8 cellular contexts compared by ENCODE assay signal in the genomic region with DNA sequence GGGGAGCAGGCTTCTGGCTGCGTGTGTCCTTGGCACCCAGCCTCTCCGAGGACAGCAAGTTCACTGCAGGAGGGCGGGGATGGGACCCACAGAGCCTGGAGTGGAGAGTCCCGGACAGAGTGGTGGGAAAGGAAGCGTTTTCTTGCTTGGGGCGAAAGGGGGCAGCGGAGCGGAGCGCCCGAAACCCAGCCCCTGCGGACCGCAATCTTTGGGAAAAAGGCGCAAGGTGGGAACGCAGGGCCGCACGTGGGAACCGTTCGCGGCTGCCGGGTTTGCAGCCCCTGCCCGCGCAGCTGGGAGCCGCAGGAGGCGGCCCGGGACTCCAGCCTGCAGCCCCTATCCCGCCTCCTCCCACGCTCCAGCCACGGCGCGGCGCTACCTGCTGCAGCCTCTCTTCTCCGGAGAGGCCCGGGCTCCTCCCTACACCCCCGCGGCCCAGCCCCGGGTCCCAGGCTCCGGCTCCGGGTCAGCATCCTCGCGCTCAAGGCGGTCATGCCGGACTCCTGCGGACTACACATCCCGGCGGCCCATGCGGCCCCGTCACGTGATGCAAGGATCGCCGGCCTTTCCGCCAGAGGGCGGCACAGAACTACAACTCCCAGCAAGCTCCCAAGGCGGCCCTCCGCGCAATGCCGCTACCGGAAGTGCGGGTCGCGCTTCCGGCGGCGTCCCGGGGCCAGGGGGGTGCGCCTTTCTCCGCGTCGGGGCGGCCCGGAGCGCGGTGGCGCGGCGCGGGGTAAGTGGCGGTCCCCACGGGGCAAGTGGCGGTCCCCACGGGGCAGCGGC. TPM values are rescaled to one million over a fixed set of nuclear protein-coding genes. Genes with fewer than 3 reads are reported as not detected.
DNase-seq lines count a peak whose midpoint lies in the region; ATAC-seq and TF ChIP-seq lines count a peak whose summit lies in the region.

Gene NTHL1 (minus strand): TSS at position 505 of the 786 bp plus-strand sequence. CDS start 11 bp downstream, at position 494.
Gene TSC2 (plus strand): TSS at position 656 of the 786 bp plus-strand sequence. CDS start 631 bp downstream, outside the sequence.

- peak; percentile 92 for ATAC-seq in GM23338
- peak; percentile 94 for ATAC-seq in RWPE2 (ENCODE audit: low read depth)
- ATAC-seq in stimulated activated naive CD8-positive, alpha-beta T cell treated with anti-CD3 and anti-CD28 coated beads, Interleukin-15, amount 100 ng/mL, for 72 hours: peak; percentile 97

- H3K27me3 Mint-ChIP-seq in GM23338 (ENCODE audit: insufficient read depth, low read depth, poor library complexity) (peaks cover 12% of the 10 kb centered on the region), nephron progenitor cell (ENCODE audit: low read depth, poor library complexity) (peaks cover 3% of the 10 kb centered on the region)
- no peaks in the 10 kb centered on the region for H3K27me3 Mint-ChIP-seq in stimulated activated naive CD8-positive, alpha-beta T cell treated with anti-CD3 and anti-CD28 coated beads, Interleukin-15, amount 100 ng/mL, for 72 hours

- H3K4me1 ChIP-seq in GM23338 (ENCODE audit: insufficient read depth) (peaks cover 10% of the 10 kb centered on the region; the same call in 1 of the 2 replicates), RWPE2 (ENCODE audit: insufficient read depth, poor library complexity, severe bottlenecking) (no peaks in the 10 kb centered on the region)

- peak; percentile 99 for DNase-seq in ELF-1 (ENCODE audit: low read depth, low spot score)
- peak; percentile 98 for DNase-seq in GM23338 (ENCODE audit: low spot score)
- peak; percentile 92 for DNase-seq in LHCN-M2 (ENCODE audit: low read depth)
- DNase-seq in RWPE2 (ENCODE audit: low spot score): peak; percentile 97
- peak; percentile 90 for DNase-seq in activated T-helper 9 cell treated with anti-CD3 and anti-CD28 coated beads, Interleukin-2, amount 50 U/mL, for 16 hours (ENCODE audit: low read depth)
- peak; percentile 94 for DNase-seq in fibroblast of the aortic adventitia (ENCODE audit: low read depth)
- DNase-seq in nephron progenitor cell: peak; percentile 96
- peak; percentile 91 to 96 for DNase-seq in stimulated activated naive CD8-positive, alpha-beta T cell treated with anti-CD3 and anti-CD28 coated beads, Interleukin-15, amount 100 ng/mL, for 72 hours

- no peaks in the 10 kb centered on the region for H3K9me2 ChIP-seq in GM23338 (ENCODE audit: insufficient read depth)

- no peaks in the 10 kb centered on the region for H4K20me1 ChIP-seq in GM23338 (replicated peaks; ENCODE audit: insufficient read depth)

- H3K27ac ChIP-seq in GM23338 (ENCODE audit: low read depth): no peak within 1 kb of the TSS
- H3K27ac ChIP-seq in RWPE2 (ENCODE audit: poor library complexity, severe bottlenecking): peak within 1 kb of the TSS; percentile 20

- H3F3A ChIP-seq in GM23338 (replicated peaks; ENCODE audit: low read depth): 0 out of 2 replicates have a peak, but pooled peaks cover 5% of the 10 kb centered on the region

- H3K27me3 ChIP-seq in GM23338 (ENCODE audit: insufficient read depth) (no peaks in the 10 kb centered on the region), RWPE2 (ENCODE audit: insufficient read depth, poor library complexity, severe bottlenecking) (no peaks in the 10 kb centered on the region)

- H3K9me3 Mint-ChIP-seq in GM23338 (no peaks in the 10 kb centered on the region), nephron progenitor cell (no peaks in the 10 kb centered on the region)
- no peaks in the 10 kb centered on the region for H3K9me3 Mint-ChIP-seq in stimulated activated naive CD8-positive, alpha-beta T cell treated with anti-CD3 and anti-CD28 coated beads, Interleukin-15, amount 100 ng/mL, for 72 hours

- peak within 1 kb of the TSS; percentile 99 for H3K4me2 ChIP-seq in GM23338

- H2AFZ ChIP-seq in GM23338: peak within 1 kb of the TSS; percentile 97

- peak in 1 of 2 experiments; percentile 16; a peak in 1 of 4 replicates for TF ChIP-seq CTCF in GM23338 (conservative IDR thresholded peaks at IDR 0.05; ENCODE audit: low read depth in 2 of 2)
- peak; percentile 24 for TF ChIP-seq CTCF in RWPE2 (IDR thresholded peaks at IDR 0.05; ENCODE audit: poor library complexity, severe bottlenecking)
- TF ChIP-seq CTCF in fibroblast of the aortic adventitia (IDR thresholded peaks at IDR 0.05; ENCODE audit: insufficient read depth, low read length): peak; percentile 55
- TF ChIP-seq CTCF in nephron progenitor cell (IDR thresholded peaks at IDR 0.05): no peak

- peaks cover 22% of the 10 kb centered on the region for H3K79me2 ChIP-seq in GM23338 (replicated peaks; ENCODE audit: insufficient read depth)

- H3K4me3 ChIP-seq in GM23338 (peak within 1 kb of the TSS; percentile 97), RWPE2 (ENCODE audit: severe bottlenecking) (peak within 1 kb of the TSS; percentile 79), fibroblast of the aortic adventitia (ENCODE audit: low read depth, low read length) (peak within 1 kb of the TSS; percentile 93)

- H3K9me3 ChIP-seq in RWPE2 (ENCODE audit: severe bottlenecking): no peaks in the 10 kb centered on the region

- H3K27ac Mint-ChIP-seq in GM23338 (peak within 1 kb of the TSS; percentile 61; the same call in 1 of the 2 replicates), nephron progenitor cell (no peak within 1 kb of the TSS)
- peak within 1 kb of the TSS; percentile 76 to 92 for H3K27ac Mint-ChIP-seq in stimulated activated naive CD8-positive, alpha-beta T cell treated with anti-CD3 and anti-CD28 coated beads, Interleukin-15, amount 100 ng/mL, for 72 hours

- H3K4me3 Mint-ChIP-seq in GM23338 (peak within 1 kb of the TSS; percentile 92), nephron progenitor cell (peak within 1 kb of the TSS; percentile 93)
- H3K4me3 Mint-ChIP-seq in stimulated activated naive CD8-positive, alpha-beta T cell treated with anti-CD3 and anti-CD28 coated beads, Interleukin-15, amount 100 ng/mL, for 72 hours: peak within 1 kb of the TSS; percentile 94 to 96

- H3K4me1 Mint-ChIP-seq in GM23338: peaks cover 8% of the 10 kb centered on the region
- H3K4me1 Mint-ChIP-seq in nephron progenitor cell: peaks cover 32% of the 10 kb centered on the region
- peaks cover 27% of the 10 kb centered on the region for H3K4me1 Mint-ChIP-seq in stimulated activated naive CD8-positive, alpha-beta T cell treated with anti-CD3 and anti-CD28 coated beads, Interleukin-15, amount 100 ng/mL, for 72 hours

- H3K36me3 ChIP-seq in GM23338 (ENCODE audit: insufficient read depth) (no peaks in the 10 kb centered on the region), RWPE2 (ENCODE audit: low read depth) (peaks cover 27% of the 10 kb centered on the region)

- H3K36me3 Mint-ChIP-seq in GM23338 (ENCODE audit: low read depth) (peaks cover 7% of the 10 kb centered on the region; the same call in 2 of the 3 replicates), nephron progenitor cell (ENCODE audit: low read depth) (peaks cover 15% of the 10 kb centered on the region)

TF ChIP-seq in GM23338, 12 proteins besides CTCF, POLR2A, EP300 and RAD21:
- TF ChIP-seq, protein P1, sequence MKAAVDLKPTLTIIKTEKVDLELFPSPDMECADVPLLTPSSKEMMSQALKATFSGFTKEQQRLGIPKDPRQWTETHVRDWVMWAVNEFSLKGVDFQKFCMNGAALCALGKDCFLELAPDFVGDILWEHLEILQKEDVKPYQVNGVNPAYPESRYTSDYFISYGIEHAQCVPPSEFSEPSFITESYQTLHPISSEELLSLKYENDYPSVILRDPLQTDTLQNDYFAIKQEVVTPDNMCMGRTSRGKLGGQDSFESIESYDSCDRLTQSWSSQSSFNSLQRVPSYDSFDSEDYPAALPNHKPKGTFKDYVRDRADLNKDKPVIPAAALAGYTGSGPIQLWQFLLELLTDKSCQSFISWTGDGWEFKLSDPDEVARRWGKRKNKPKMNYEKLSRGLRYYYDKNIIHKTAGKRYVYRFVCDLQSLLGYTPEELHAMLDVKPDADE (IDR thresholded peaks at IDR 0.05): peak; percentile 99
- no peak for TF ChIP-seq EZH2 (IDR thresholded peaks at IDR 0.05; ENCODE audit: low read depth, unreplicated experiment)
- peak; percentile 79 for TF ChIP-seq POLR2AphosphoS5 (IDR thresholded peaks at IDR 0.05; ENCODE audit: low read depth)
- TF ChIP-seq ZNF331 (CRISPR knock-in tag; IDR thresholded peaks at IDR 0.05; ENCODE audit: low read depth): no peak
- no peak for TF ChIP-seq ZNF114 (CRISPR knock-in tag; IDR thresholded peaks at IDR 0.05)
- no peak for TF ChIP-seq JUNB (IDR thresholded peaks at IDR 0.05; ENCODE audit: unreplicated experiment)
- peak; percentile 76 for TF ChIP-seq CREB1 (CRISPR knock-in tag; IDR thresholded peaks at IDR 0.05; ENCODE audit: low read depth)
- no peak for TF ChIP-seq STAT1 (IDR thresholded peaks at IDR 0.05; ENCODE audit: unreplicated experiment)
TF ChIP-seq in GM23338: peak in this region for 3.

RNA-seq across cellular contexts. Expression of gene NTHL1, which starts in this region (rescaled TPM):
- 84.6 and 97.1 TPM in 2 replicates for total RNA-seq in GM23338 (2014; rRNA removed; shearing (Covaris generic))
- polyA plus RNA-seq in GM23338 (2016; fragmentation: Nextera tagmentation; extraction: Ambion mirVana): 87.9 and 94.9 TPM in 2 replicates
- total RNA-seq in LHCN-M2 (2014; rRNA removed) (25.5 and 29.0 TPM in 2 replicates), fibroblast of the aortic adventitia (ENCODE audit: low replicate concordance) (18.8 and 36.1 TPM in 2 replicates)
- polyA plus RNA-seq in LHCN-M2 (2012): 19.1 TPM

RNA-seq across cellular contexts. Expression of gene TSC2, which starts in this region (rescaled TPM):
- 81.4 and 93.0 TPM in 2 replicates for total RNA-seq in GM23338 (2014; rRNA removed; shearing (Covaris generic))
- polyA plus RNA-seq in GM23338 (2016; fragmentation: Nextera tagmentation; extraction: Ambion mirVana): 36.3 and 40.5 TPM in 2 replicates
- 49.8 and 52.2 TPM in 2 replicates for total RNA-seq in LHCN-M2 (2014; rRNA removed)
- polyA plus RNA-seq in LHCN-M2 (2012): 50.6 TPM
- total RNA-seq in fibroblast of the aortic adventitia (ENCODE audit: low replicate concordance): 58.7 and 145 TPM in 2 replicates
